In the genomic region with DNA sequence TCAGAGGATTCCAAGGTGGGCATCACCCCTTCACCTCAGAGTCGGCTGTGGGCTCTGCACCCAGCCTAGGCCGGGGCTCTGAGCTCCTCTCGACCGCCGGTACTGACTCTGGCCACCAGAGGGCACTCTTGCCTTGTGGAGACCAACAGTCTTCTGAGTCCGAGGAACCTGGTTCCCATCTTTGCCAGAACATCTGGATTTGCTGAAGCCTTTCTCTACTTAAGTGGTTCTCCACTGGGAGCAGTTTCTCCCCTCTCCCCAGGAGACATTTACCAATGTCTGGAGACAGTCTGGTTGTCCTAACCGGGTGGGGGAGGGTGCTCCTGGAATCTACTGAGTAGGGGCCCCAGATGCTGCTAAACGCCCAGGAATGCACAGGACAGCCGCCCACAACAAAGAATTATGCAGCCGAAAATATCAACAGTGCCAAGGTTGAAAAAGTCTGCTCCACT, we compare ENCODE assay signal across 9 cellular contexts. TPM values are rescaled to one million over a fixed set of nuclear protein-coding genes. Genes with fewer than 3 reads are reported as not detected.
DNase-seq lines count a peak whose midpoint lies in the region; ATAC-seq, FAIRE-seq and TF ChIP-seq lines count a peak whose summit lies in the region.
"Had no signal": no experiment of that assay in that cellular context is flagged by ENCODE, and none has a peak within 500 bp of the region (broad histone marks: within the 10 kb centered on the region; RNA-seq: fewer than 3 reads in every experiment).

No MANE protein-coding gene starts in this region.

- H3K9me3 ChIP-seq in left ventricle myocardium inferior (replicated peaks), result no peaks in the 10 kb centered on the region
- H3K9me3 ChIP-seq in aorta (ENCODE audit: control insufficient read depth, low read length), result no peaks in the 10 kb centered on the region

- H3K27ac Mint-ChIP-seq in T-helper 2 cell treated with Interferon-gamma antibody and Interleukin-4, amounts not matched to agents 5 μg/mL and 100 μg/mL, for 36 hours, result no peak overlapping the region
- H3K27ac Mint-ChIP-seq: stimulated activated naive CD8-positive, alpha-beta T cell treated with anti-CD3 and anti-CD28 coated beads, Interleukin-15, Interleukin-2, amounts not matched to agents 100 ng/mL and 50 ng/mL, for 24 hours had no signal

- H3K4me1 ChIP-seq in left ventricle myocardium inferior, result peaks cover 16% of the 10 kb centered on the region
- H3K4me1 ChIP-seq in aorta (ENCODE audit: control insufficient read depth in 1 of 2, insufficient read depth in 2 of 2, low read length in 2 of 2), result no peaks in the 10 kb centered on the region

- peaks cover 4% of the 10 kb centered on the region for H3K27me3 ChIP-seq in left ventricle myocardium inferior (ENCODE audit: low read depth)
- no peaks in the 10 kb centered on the region for H3K27me3 ChIP-seq in aorta (ENCODE audit: control insufficient read depth in 1 of 2, insufficient read depth in 2 of 2, low read length in 1 of 2)

- WGBS in aorta, 2 donors, result 11 to 14% methylated on average over 10 of the region's 10 CpGs

- H3K36me3 ChIP-seq in left ventricle myocardium inferior, result no peaks in the 10 kb centered on the region
- H3K36me3 ChIP-seq in aorta (ENCODE audit: control insufficient read depth in 1 of 2, insufficient read depth in 2 of 2, low read length in 1 of 2), result no peaks in the 10 kb centered on the region

- peaks cover 2% of the 10 kb centered on the region for H3K27me3 Mint-ChIP-seq in T-helper 2 cell treated with Interferon-gamma antibody and Interleukin-4, amounts not matched to agents 5 μg/mL and 100 μg/mL, for 36 hours (ENCODE audit: low read depth)

- H3K27ac ChIP-seq in left ventricle myocardium inferior (replicated peaks) (peak overlapping the region; percentile 11), aorta (ENCODE audit: low read depth in 1 of 2, low read length in 2 of 2) (no peak overlapping the region)

- no peaks in the 10 kb centered on the region for H3K36me3 Mint-ChIP-seq in T-helper 2 cell treated with Interferon-gamma antibody and Interleukin-4, amounts not matched to agents 5 μg/mL and 100 μg/mL, for 36 hours (ENCODE audit: low read depth)

- H3K4me1 Mint-ChIP-seq in T-helper 2 cell treated with Interferon-gamma antibody and Interleukin-4, amounts not matched to agents 5 μg/mL and 100 μg/mL, for 36 hours (ENCODE audit: low read depth), result no peaks in the 10 kb centered on the region

- no peaks in the 10 kb centered on the region for H3K9me3 Mint-ChIP-seq in T-helper 2 cell treated with Interferon-gamma antibody and Interleukin-4, amounts not matched to agents 5 μg/mL and 100 μg/mL, for 36 hours
- H3K9me3 Mint-ChIP-seq: stimulated activated naive CD8-positive, alpha-beta T cell treated with anti-CD3 and anti-CD28 coated beads, Interleukin-15, Interleukin-2, amounts not matched to agents 100 ng/mL and 50 ng/mL, for 24 hours had no signal

- FAIRE-seq in GM12892 (lab: Jason Lieb, UNC), result peak; percentile 92

- peak; percentile 97 for TF ChIP-seq CTCF in left ventricle myocardium inferior (IDR thresholded peaks at IDR 0.05; ENCODE audit: borderline replicate concordance)

- DNase-seq in GM12892 (ENCODE audit: insufficient read length) (peak; percentile 72), NCI-H146 (lab: John Stamatoyannopoulos, UW) (peak; percentile 59), amniotic epithelial cell (ENCODE audit: low read depth) (peak; percentile 76), left ventricle myocardium inferior (peak; percentile 84), renal cortical epithelial cell (ENCODE audit: low read depth) (peak; percentile 53), aorta (peak; percentile 90 to 96)
- DNase-seq in T-helper 2 cell treated with Interferon-gamma antibody and Interleukin-4, amounts not matched to agents 5 μg/mL and 100 μg/mL, for 36 hours (ENCODE audit: low spot score), result peak; percentile 65

- H3K4me3 Mint-ChIP-seq in T-helper 2 cell treated with Interferon-gamma antibody and Interleukin-4, amounts not matched to agents 5 μg/mL and 100 μg/mL, for 36 hours, result no peak overlapping the region
- H3K4me3 Mint-ChIP-seq: stimulated activated naive CD8-positive, alpha-beta T cell treated with anti-CD3 and anti-CD28 coated beads, Interleukin-15, Interleukin-2, amounts not matched to agents 100 ng/mL and 50 ng/mL, for 24 hours had no signal

- intact Hi-C loops in left ventricle myocardium inferior (cut with micrococcal nuclease), result loop anchor here (2.0 kb wide), 1 partner anchor 67 kb away; no protein-coding TSS in a partner anchor
- intact Hi-C loops in aorta (cut with DNase I), result loop anchor here (1.0 to 2.0 kb wide), 2 partner anchors 66 to 67 kb away; no protein-coding TSS in a partner anchor

- no peak for TF ChIP-seq POLR2A in GM12892 (IDR thresholded peaks at IDR 0.05; ENCODE audit: low read depth, low read length)

- H3K4me3 ChIP-seq in left ventricle myocardium inferior (no peak overlapping the region), aorta (ENCODE audit: low read length in 2 of 2) (no peak overlapping the region)

- peak; percentile 89 for ATAC-seq in aorta (ENCODE audit: low FRiP score)
- ATAC-seq in GM21619 (IDR thresholded peaks at IDR 0.05; ENCODE audit: unreplicated experiment), result no peak

RNA-seq across cellular contexts. Expression of a gene that starts 9.4 kb away (rescaled TPM):
- polyA plus RNA-seq in GM12892 (2012; ENCODE audit: missing spikeins), result 1.5 TPM
- total RNA-seq in left ventricle myocardium inferior, result not detected
- total RNA-seq in renal cortical epithelial cell, result not detected in 2 replicates
- total RNA-seq in aorta, result not detected
- not detected for polyA plus RNA-seq in aorta

RNA-seq across cellular contexts. Expression of a gene that starts 44.7 kb away (rescaled TPM):
- polyA plus RNA-seq in GM12892 (2012; ENCODE audit: missing spikeins), result 2.8 TPM
- total RNA-seq in left ventricle myocardium inferior (29.1 TPM), renal cortical epithelial cell (13.0 and 31.4 TPM in 2 replicates), aorta (10 to 100 TPM; 33.0 to 47.8 TPM)
- 10 to 100 TPM in 1 of 2 donors, 1 to 10 TPM in 1; 9.3 to 16.2 TPM for polyA plus RNA-seq in aorta

RNA-seq across cellular contexts. Expression of a gene that starts 48.0 kb away (rescaled TPM):
- 6.6 TPM for polyA plus RNA-seq in GM12892 (2012; ENCODE audit: missing spikeins)
- total RNA-seq in left ventricle myocardium inferior, result 14.6 TPM
- 10.9 and 15.6 TPM in 2 replicates for total RNA-seq in renal cortical epithelial cell
- 10 to 100 TPM; 29.1 to 33.6 TPM for total RNA-seq in aorta
- polyA plus RNA-seq in aorta, result 10 to 100 TPM in 1 of 2 donors, 1 to 10 TPM in 1; 6.6 to 15.3 TPM
